In the genomic region with DNA sequence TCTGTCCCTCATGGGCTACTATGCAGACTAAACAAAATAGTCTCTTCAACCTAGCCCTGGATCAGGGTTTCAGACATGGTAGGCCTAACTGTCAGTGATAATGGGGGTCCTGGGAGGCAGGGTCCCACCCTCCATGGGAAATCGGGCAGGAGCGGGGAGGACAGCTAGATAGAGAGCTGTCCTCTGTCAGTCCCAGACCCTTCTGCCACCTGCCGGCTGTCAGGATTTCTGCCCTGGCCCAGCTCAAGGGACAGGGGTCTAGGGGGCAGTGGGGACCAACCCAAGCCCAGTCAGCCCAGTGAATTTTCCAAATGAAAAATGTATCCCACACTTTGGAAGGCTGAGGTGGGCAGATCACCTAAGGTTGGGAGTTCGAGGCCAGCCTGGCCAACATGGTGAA, we compare ENCODE assay signal across 27 cellular contexts. TPM values are rescaled to one million over a fixed set of nuclear protein-coding genes. Genes with fewer than 3 reads are reported as not detected.
"Had no signal": no experiment of that assay in that cellular context is flagged by ENCODE, and none has a peak within 500 bp of the region (broad histone marks: within the 10 kb centered on the region; RNA-seq: fewer than 3 reads in every experiment).

No MANE protein-coding gene starts in this region.

- H3K4me2 ChIP-seq: smooth muscle cell had no signal

- DNase-seq: activated CD4-positive, alpha-beta memory T cell treated with anti-CD3 and anti-CD28 coated beads for 36 hours; activated CD4-positive, alpha-beta T cell treated with anti-CD3 and anti-CD28 coated beads for 36 hours; activated naive CD4-positive, alpha-beta T cell treated with Interleukin-2 at 50 U/mL for 16 hours; activated naive CD8-positive, alpha-beta T cell treated with anti-CD3 and anti-CD28 coated beads for 36 hours; activated T-cell treated with anti-CD3 and anti-CD28 coated beads for 4 hours; esophagus squamous epithelium; hippocampal formation; left cardiac atrium; sigmoid colon; stimulated activated CD4-positive, alpha-beta T cell treated with anti-CD3 and anti-CD28 coated beads, Interleukin-15, amount 100 ng/mL, for 24 hours; T-cell; trophoblast cell; WERI-Rb-1 had no signal

- H3K36me3 ChIP-seq: breast epithelium, esophagus squamous epithelium, gastrocnemius medialis, sigmoid colon, WERI-Rb-1 had no signal

- H3K36me3 Mint-ChIP-seq: activated CD4-positive, alpha-beta memory T cell treated with anti-CD3 and anti-CD28 coated beads for 36 hours; activated naive CD8-positive, alpha-beta T cell treated with anti-CD3 and anti-CD28 coated beads for 36 hours; memory B cell; natural killer cell treated with Interleukin-12 subunit alpha and Interleukin-12 subunit beta and Interleukin-15 and Interleukin-18, amount 100 ng/mL, for 72 hours; stimulated activated memory B cell treated with anti-CD40 and anti-IgM and Interleukin-4, amounts not matched to agents 10 μg/mL and 1 μg/mL and 100 μg/mL, for 72 hours; T-cell had no signal

- H3K4me1 Mint-ChIP-seq: activated T-helper 17 cell treated with anti-CD3 and anti-CD28 coated beads, Interleukin-2, amount 50 U/mL, for 72 hours; central memory CD8-positive, alpha-beta T cell had no signal

- H3K9me3 ChIP-seq: breast epithelium, esophagus squamous epithelium, gastrocnemius medialis, sigmoid colon had no signal

- H3K27ac ChIP-seq: breast epithelium, coronary artery, esophagus squamous epithelium, gastrocnemius medialis, sigmoid colon, WERI-Rb-1 had no signal

- H3K9me3 Mint-ChIP-seq: activated CD4-positive, alpha-beta memory T cell treated with anti-CD3 and anti-CD28 coated beads for 36 hours; activated naive CD8-positive, alpha-beta T cell treated with anti-CD3 and anti-CD28 coated beads for 36 hours; activated T-helper 17 cell treated with anti-CD3 and anti-CD28 coated beads, Interleukin-2, amount 50 U/mL, for 72 hours; central memory CD8-positive, alpha-beta T cell; memory B cell; natural killer cell treated with Interleukin-12 subunit alpha and Interleukin-12 subunit beta and Interleukin-15 and Interleukin-18, amount 100 ng/mL, for 72 hours; stimulated activated memory B cell treated with anti-CD40 and anti-IgM and Interleukin-4, amounts not matched to agents 10 μg/mL and 1 μg/mL and 100 μg/mL, for 72 hours; T-cell; T-helper 2 cell treated with Interferon-gamma antibody and Interleukin-4, amounts not matched to agents 5 μg/mL and 100 μg/mL, for 36 hours had no signal

- H3K4me3 ChIP-seq: breast epithelium, coronary artery, esophagus squamous epithelium, gastrocnemius medialis, sigmoid colon, smooth muscle cell had no signal

- H3K4me3 Mint-ChIP-seq: activated CD4-positive, alpha-beta memory T cell treated with anti-CD3 and anti-CD28 coated beads for 36 hours; activated CD4-positive, alpha-beta T cell treated with anti-CD3 and anti-CD28 coated beads for 36 hours; activated naive CD8-positive, alpha-beta T cell treated with anti-CD3 and anti-CD28 coated beads for 36 hours; activated T-helper 17 cell treated with anti-CD3 and anti-CD28 coated beads, Interleukin-2, amount 50 U/mL, for 72 hours; central memory CD8-positive, alpha-beta T cell; memory B cell; natural killer cell treated with Interleukin-12 subunit alpha and Interleukin-12 subunit beta and Interleukin-15 and Interleukin-18, amount 100 ng/mL, for 72 hours; stimulated activated memory B cell treated with anti-CD40 and anti-IgM and Interleukin-4, amounts not matched to agents 10 μg/mL and 1 μg/mL and 100 μg/mL, for 72 hours; T-cell; T-helper 2 cell treated with Interferon-gamma antibody and Interleukin-4, amounts not matched to agents 5 μg/mL and 100 μg/mL, for 36 hours had no signal

- ATAC-seq: activated CD4-positive, alpha-beta T cell treated with anti-CD3 and anti-CD28 coated beads for 36 hours; activated T-helper 17 cell treated with anti-CD3 and anti-CD28 coated beads, Interleukin-2, amount 50 U/mL, for 72 hours; gastrocnemius medialis; left cardiac atrium; natural killer cell treated with Interleukin-12 subunit alpha and Interleukin-12 subunit beta and Interleukin-15 and Interleukin-18, amount 100 ng/mL, for 72 hours; T-cell had no signal

- H3K27ac Mint-ChIP-seq: activated CD4-positive, alpha-beta memory T cell treated with anti-CD3 and anti-CD28 coated beads for 36 hours; activated CD4-positive, alpha-beta T cell treated with anti-CD3 and anti-CD28 coated beads for 36 hours; activated naive CD8-positive, alpha-beta T cell treated with anti-CD3 and anti-CD28 coated beads for 36 hours; activated T-helper 17 cell treated with anti-CD3 and anti-CD28 coated beads, Interleukin-2, amount 50 U/mL, for 72 hours; memory B cell; natural killer cell treated with Interleukin-12 subunit alpha and Interleukin-12 subunit beta and Interleukin-15 and Interleukin-18, amount 100 ng/mL, for 72 hours; stimulated activated memory B cell treated with anti-CD40 and anti-IgM and Interleukin-4, amounts not matched to agents 10 μg/mL and 1 μg/mL and 100 μg/mL, for 72 hours; T-cell; T-helper 2 cell treated with Interferon-gamma antibody and Interleukin-4, amounts not matched to agents 5 μg/mL and 100 μg/mL, for 36 hours had no signal

RNA-seq across cellular contexts. Expression of a gene that starts 5.3 kb away (rescaled TPM):
- total RNA-seq: activated naive CD8-positive, alpha-beta T cell treated with anti-CD3 and anti-CD28 coated beads for 36 hours; activated T-helper 17 cell treated with anti-CD3 and anti-CD28 coated beads, Interleukin-2, amount 50 U/mL, for 72 hours; astrocyte; esophagus squamous epithelium; left cardiac atrium; liver; natural killer cell treated with Interleukin-12 subunit alpha and Interleukin-12 subunit beta and Interleukin-15 and Interleukin-18, amount 100 ng/mL, for 72 hours; renal cortical epithelial cell; smooth muscle cell; T-cell; temporal lobe had no signal

RNA-seq across cellular contexts. Expression of a gene that starts 48.2 kb away (rescaled TPM):
- total RNA-seq: activated CD4-positive, alpha-beta memory T cell treated with anti-CD3 and anti-CD28 coated beads for 36 hours; activated naive CD8-positive, alpha-beta T cell treated with anti-CD3 and anti-CD28 coated beads for 36 hours; esophagus squamous epithelium; gastrocnemius medialis; left cardiac atrium; smooth muscle cell had no signal
